Comparison of ENCODE assay signal across 8 cellular contexts in the genomic region with DNA sequence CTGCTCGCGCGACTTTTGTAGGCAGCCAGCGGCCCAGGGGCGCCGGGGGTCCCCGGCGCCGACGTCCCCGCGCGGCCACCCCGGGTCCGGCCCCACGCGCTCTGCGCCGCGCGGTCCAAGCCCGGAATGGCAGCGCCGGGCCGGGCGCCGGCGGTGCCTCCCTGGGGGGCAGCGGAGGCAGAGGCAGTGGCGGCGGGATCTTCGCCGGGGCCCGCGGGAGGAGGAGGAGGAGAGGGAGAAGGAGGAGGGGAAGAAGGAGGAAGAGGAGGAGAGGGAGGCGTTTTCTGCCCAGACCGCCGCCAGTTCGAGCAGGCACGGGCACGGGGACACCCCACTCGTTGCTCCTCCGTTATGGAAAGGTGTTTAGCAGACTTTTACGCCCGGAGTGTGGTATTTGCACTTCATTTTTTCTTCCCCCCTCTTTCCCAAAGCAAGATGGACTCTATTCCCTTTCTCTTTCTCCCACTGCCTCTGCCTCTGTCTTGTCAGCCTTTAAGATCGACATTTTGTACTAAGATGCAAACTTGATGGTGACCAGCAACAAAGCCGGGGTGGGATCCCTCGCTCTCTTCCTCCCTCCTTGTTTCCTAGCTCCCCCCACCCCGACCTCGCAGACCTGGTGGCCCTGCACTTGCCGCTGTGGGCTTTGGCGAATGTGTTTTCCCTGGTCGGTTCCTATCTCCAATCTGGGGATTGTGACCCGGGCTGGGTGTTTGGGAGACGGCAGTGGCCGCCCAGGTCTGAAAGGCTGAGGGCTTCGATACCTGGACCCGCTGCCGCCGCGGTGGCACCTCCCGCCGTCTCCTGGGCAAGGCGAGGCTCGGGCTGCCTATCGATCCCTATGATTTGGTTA.
A peak's percentile ranks its signal among the peaks of the same experiment; 100 is the strongest.
DNase-seq lines count a peak whose midpoint lies in the region; ATAC-seq and TF ChIP-seq lines count a peak whose summit lies in the region.

No MANE protein-coding gene starts in this region.

- DNase-seq in HFF-Myc (ENCODE audit: extremely low read depth, low read depth) (no peak), T follicular helper cell (ENCODE audit: low read depth) (peak; percentile 7), astrocyte of the hippocampus (ENCODE audit: low read depth, low spot score) (peak; percentile 64), hypothalamus (lab: John Stamatoyannopoulos, UW) (peak in 43 of 51 donors; percentile 1 to 63 (median 29)), putamen (ENCODE audit: low spot score) (peak; percentile 46), NCI-H774 (lab: John Stamatoyannopoulos, UW) (no peak)

- no peak for ATAC-seq in HG03097 (IDR thresholded peaks at IDR 0.05; ENCODE audit: low FRiP score, unreplicated experiment)

- H3K27ac ChIP-seq in C4-2B, result peak overlapping the region; percentile 67

- peak overlapping the region; percentile 87 for H3K4me3 ChIP-seq in HFF-Myc (replicated peaks; ENCODE audit: low read depth, low read length)

- no peak for TF ChIP-seq CTCF in C4-2B (conservative IDR thresholded peaks at IDR 0.05)
- no peak for TF ChIP-seq CTCF in HFF-Myc (IDR thresholded peaks at IDR 0.05; ENCODE audit: low read depth, low read length, missing control alignments)

Comparison
In these comparisons a context has a peak if more than half of its experiments do, and no peak if none do; other contexts are left out.
1. DNase-seq: peak in T follicular helper cell (single experiment), astrocyte of the hippocampus (single experiment), hypothalamus (43 of 51) and putamen (single experiment); none in HFF-Myc (single experiment) and NCI-H774 (single experiment).